In genomic region chr4:8917868-8918783, GRCh38 we compare ENCODE assay signal across 9 cellular contexts. TPM values are rescaled to one million over a fixed set of nuclear protein-coding genes. Genes with fewer than 3 reads are reported as not detected.
DNase-seq lines count a peak whose midpoint lies in the region; ATAC-seq and TF ChIP-seq lines count a peak whose summit lies in the region.
"Had no signal": no experiment of that assay in that cellular context is flagged by ENCODE, and none has a peak within 500 bp of the region (broad histone marks: within the 10 kb centered on the region; RNA-seq: fewer than 3 reads in every experiment).

No MANE protein-coding gene starts in this region.

- WGBS in heart left ventricle, 4 donors: 10 to 18% (median 14%) methylated on average over 18 to 20 of the region's 20 CpGs

- H3K4me3 ChIP-seq in heart left ventricle: no peak overlapping the region

- peak; percentile 61 to 88 (median 79) for TF ChIP-seq CTCF in heart left ventricle (IDR thresholded peaks at IDR 0.05)

- peaks cover 0 to 11% (median 3%) of the 10 kb centered on the region in 12 donors for H3K9me3 ChIP-seq in heart left ventricle

- ATAC-seq in GM19025 (IDR thresholded peaks at IDR 0.05; ENCODE audit: low read depth, unreplicated experiment): peak; percentile 74
- ATAC-seq in HG03442 (IDR thresholded peaks at IDR 0.05; ENCODE audit: unreplicated experiment): peak; percentile 89
- ATAC-seq in heart left ventricle: peak; percentile 55 to 72 (median 68)

- H3K4me1 ChIP-seq in heart left ventricle: no peaks in the 10 kb centered on the region

- no peak overlapping the region for H3K27ac ChIP-seq in heart left ventricle

- H3K36me3 ChIP-seq in heart left ventricle: no peaks in the 10 kb centered on the region

- peak; percentile 48 for DNase-seq in CD1c-positive myeloid dendritic cell (ENCODE audit: extremely low spot score)
- peak; percentile 58 for DNase-seq in SK-MEL-5 (ENCODE audit: low read depth, low spot score)
- peak; percentile 71 for DNase-seq in activated naive CD4-positive, alpha-beta T cell treated with anti-CD3 and anti-CD28 coated beads, Interleukin-2, amount 50 U/mL, for 16 hours
- peak in 4 of 5 donors; percentile 41 to 57 (median 49) for DNase-seq in heart left ventricle
- peak; percentile 91 for DNase-seq in retina
- DNase-seq in NCI-H446 treated with DMSO at 0.1 percent for 48 hours (lab: John Stamatoyannopoulos, UW): no peak

- in situ Hi-C loops in SK-MEL-5 (cut with HindIII; ENCODE audit: low pct_unique_long_range_greater_than_20kb, low sequenced_read_pairs): no loop called here

- H3K27me3 ChIP-seq in heart left ventricle: peaks cover 0 to 41% (median 8%) of the 10 kb centered on the region in 9 donors

- intact Hi-C loops in heart left ventricle (cut with DNase I): loop anchor here (1.0 to 10.0 kb wide), 6 partner anchors 303 to 453 kb away; no protein-coding TSS in a partner anchor

- no peak for TF ChIP-seq POLR2A in heart left ventricle (IDR thresholded peaks at IDR 0.05)

RNA-seq across cellular contexts. Expression of gene HMX1, which starts 46.5 kb away (rescaled TPM):
- 0.67 and 1.3 TPM in 2 replicates for total RNA-seq in SK-MEL-5 (2014; rRNA removed; shearing (Covaris generic))
- polyA plus RNA-seq in SK-MEL-5 (2015; cell fraction: cytosol; rRNA removed): 2.7 and 3.1 TPM in 2 replicates
- 1.2 and 2.9 TPM in 2 replicates for polyA plus RNA-seq in SK-MEL-5 (2015; cell fraction: nucleus; rRNA removed)
- under 1 TPM in 1 of 9 donors, not detected in 8; 0.25 TPM for total RNA-seq in heart left ventricle
- polyA plus RNA-seq in heart left ventricle: not detected
- total RNA-seq: T-helper 1 cell treated with Interleukin-12 subunit alpha and Interleukin-12 subunit beta and Interleukin-4 antibody, amounts not matched to agents 30 ng/mL and 1 ng/mL, for 36 hours had no signal
